ENCODE assay signal across 6 cellular contexts in genomic region chr13:16050055-16050454, GRCh38.
A peak's percentile ranks its signal among the peaks of the same experiment; 100 is the strongest.
DNase-seq lines count a peak whose midpoint lies in the region; ATAC-seq and TF ChIP-seq lines count a peak whose summit lies in the region.
"Not testable (repeated sequence)": the region's sequence is repeated elsewhere in the genome, so short reads cannot be mapped to it uniquely, and the experiment has no call there.

No MANE protein-coding gene starts in this region.

- H3K27me3 ChIP-seq in RWPE2 (ENCODE audit: insufficient read depth, poor library complexity, severe bottlenecking); lung (ENCODE audit: control insufficient read depth, insufficient read depth): not testable (repeated sequence)

- 63 to 82% methylated on average over 3 of the region's 5 CpGs for WGBS in lung, 2 donors

- intact Hi-C loops in Right ventricle myocardium inferior (cut with DNase I); sciatic nerve (cut with DNase I): not testable (repeated sequence)

- peak; percentile 14 for DNase-seq in RWPE2 (ENCODE audit: low spot score)
- DNase-seq in activated CD8-positive, alpha-beta memory T cell treated with anti-CD3 and anti-CD28 coated beads for 24 hours = peak; percentile 3
- peak; percentile 2 for DNase-seq in Right ventricle myocardium inferior (ENCODE audit: missing footprints)
- peak; percentile 28 for DNase-seq in lung (ENCODE audit: low spot score)
- DNase-seq in sciatic nerve (ENCODE audit: low spot score) = peak; percentile 30
- peak; percentile 43 for DNase-seq in ureter (ENCODE audit: low spot score)

- H3K27ac ChIP-seq in RWPE2 (ENCODE audit: poor library complexity, severe bottlenecking); lung (ENCODE audit: low read depth in 1 of 2, low read length in 1 of 2): not testable (repeated sequence)

- ATAC-seq in RWPE2 (ENCODE audit: low read depth); Right ventricle myocardium inferior; lung (ENCODE audit: insufficient read depth, low FRiP score); sciatic nerve: not testable (repeated sequence)

- not testable (repeated sequence) for H3K36me3 ChIP-seq in RWPE2 (ENCODE audit: low read depth); lung (ENCODE audit: control insufficient read depth in 2 of 2, insufficient read depth in 2 of 2, low read length in 2 of 2)

- TF ChIP-seq CTCF in RWPE2 (IDR thresholded peaks at IDR 0.05; ENCODE audit: poor library complexity, severe bottlenecking); lung (IDR thresholded peaks at IDR 0.05; ENCODE audit: control extremely low read depth, extremely low read depth): not testable (repeated sequence)

- H3K4me3 ChIP-seq in RWPE2 (ENCODE audit: severe bottlenecking); lung: not testable (repeated sequence)

- not testable (repeated sequence) for H3K4me1 ChIP-seq in RWPE2 (ENCODE audit: insufficient read depth, poor library complexity, severe bottlenecking); lung (ENCODE audit: control insufficient read depth in 2 of 2, insufficient read depth in 2 of 2, low read length in 2 of 2)

- not testable (repeated sequence) for H3K9me3 ChIP-seq in RWPE2 (ENCODE audit: severe bottlenecking); lung (ENCODE audit: control insufficient read depth in 2 of 2, insufficient read depth in 1 of 2, low read length in 1 of 2)
